Comparison of ENCODE assay signal across 1 cellular context in the genomic region with DNA sequence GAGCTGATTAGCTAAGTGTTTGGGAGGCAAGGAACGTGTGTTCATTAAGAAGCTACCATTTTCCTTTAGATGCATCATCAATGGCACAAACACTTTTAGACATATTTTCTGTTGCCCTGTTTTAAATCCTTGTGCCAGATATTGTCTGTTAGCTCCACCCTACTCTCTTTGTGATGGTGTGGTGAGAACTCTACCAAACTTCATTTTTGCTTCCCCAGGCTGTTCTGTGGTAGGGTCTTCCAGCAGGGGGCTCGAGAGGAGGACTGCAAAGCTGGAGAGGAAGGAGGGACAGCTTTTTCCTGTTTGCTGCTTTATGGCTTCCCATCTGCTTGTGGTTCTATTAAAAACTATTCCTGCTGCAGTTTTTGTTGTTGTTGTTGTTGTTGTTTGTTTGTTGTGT.
A peak's percentile ranks its signal among the peaks of the same experiment; 100 is the strongest.
TF ChIP-seq lines count a peak whose summit lies in the region.

No MANE protein-coding gene starts in this region.

TF ChIP-seq in HepG2, 621 proteins besides CTCF, POLR2A, EP300 and RAD21:
- no peak for TF ChIP-seq GABPA (IDR thresholded peaks at IDR 0.05; ENCODE audit: low read depth, low read length)
- peak; percentile 47; the same call in 1 of the 2 replicates for TF ChIP-seq GABPA (CRISPR knock-in tag; IDR thresholded peaks at IDR 0.05; ENCODE audit: low read depth)
- peak; percentile 38 for TF ChIP-seq STAG1 (CRISPR knock-in tag; IDR thresholded peaks at IDR 0.05)
- 0 out of 2 replicates have a peak, but pooled peaks have one; percentile 16 for TF ChIP-seq FOXP1 (IDR thresholded peaks at IDR 0.05)
- no peak for TF ChIP-seq FOXP1 (CRISPR knock-in tag; IDR thresholded peaks at IDR 0.05)
- no peak for TF ChIP-seq ZNF44 (CRISPR knock-in tag; IDR thresholded peaks at IDR 0.05)
